Comparison of ENCODE assay signal across 8 cellular contexts in the genomic region with DNA sequence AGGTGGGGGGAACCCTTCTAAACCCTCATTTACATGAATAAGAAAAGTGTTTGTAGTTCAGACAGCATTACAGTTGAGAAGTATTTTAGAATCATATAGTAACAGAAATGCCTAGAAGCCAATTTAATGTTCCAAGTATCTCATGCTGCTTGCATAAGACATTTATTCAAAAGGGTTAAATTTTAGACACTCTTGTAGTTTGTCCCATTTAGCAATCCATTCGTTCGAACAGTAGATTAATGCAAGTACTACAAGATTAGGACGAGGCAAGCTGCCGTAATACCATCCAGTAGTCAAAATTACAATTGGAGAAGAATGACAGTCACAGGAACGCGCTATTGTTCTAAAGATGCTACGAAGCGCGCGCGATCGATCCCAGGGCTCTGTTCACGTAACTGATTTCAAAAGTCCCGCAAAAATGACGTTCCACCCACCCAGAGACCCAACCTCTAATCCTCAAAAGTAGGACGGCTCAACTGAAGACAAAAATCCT. TPM values are rescaled to one million over a fixed set of nuclear protein-coding genes. Genes with fewer than 3 reads are reported as not detected.
DNase-seq lines count a peak whose midpoint lies in the region; ATAC-seq, FAIRE-seq and TF ChIP-seq lines count a peak whose summit lies in the region.

No MANE protein-coding gene starts in this region.

- FAIRE-seq in small intestine (lab: Jason Lieb, UNC), result no peak

- H3K27ac ChIP-seq in right cardiac atrium (ENCODE audit: low read length) (peak overlapping the region; percentile 82), small intestine (ENCODE audit: low read depth in 1 of 2, low read length in 1 of 2) (peak overlapping the region; percentile 65 to 90)

- H3K27ac Mint-ChIP-seq in activated T-helper 17 cell treated with anti-CD3 and anti-CD28 coated beads, Interleukin-2, amount 50 U/mL, for 72 hours, result peak overlapping the region; percentile 93

- H3K36me3 ChIP-seq in MG63 (peaks cover 17% of the 10 kb centered on the region), small intestine (ENCODE audit: control insufficient read depth in 2 of 2, insufficient read depth in 2 of 2, low read length in 2 of 2) (no peaks in the 10 kb centered on the region)

- intact Hi-C loops in right cardiac atrium (cut with DNase I), result no loop called here

- H3K36me3 Mint-ChIP-seq in activated T-helper 17 cell treated with anti-CD3 and anti-CD28 coated beads, Interleukin-2, amount 50 U/mL, for 72 hours (ENCODE audit: low read depth), result peaks cover 6% of the 10 kb centered on the region

- H3K9me3 ChIP-seq in MG63 (no peaks in the 10 kb centered on the region), right cardiac atrium (ENCODE audit: control insufficient read depth, low read length) (no peaks in the 10 kb centered on the region), small intestine (ENCODE audit: control insufficient read depth, low read depth) (no peaks in the 10 kb centered on the region)

- ATAC-seq in GM21825 (IDR thresholded peaks at IDR 0.05; ENCODE audit: unreplicated experiment), result peak; percentile 31
- ATAC-seq in activated T-helper 17 cell treated with anti-CD3 and anti-CD28 coated beads, Interleukin-2, amount 50 U/mL, for 72 hours (replicated peaks), result peak; percentile 67
- peak; percentile 50 to 55 for ATAC-seq in right cardiac atrium

- WGBS in right cardiac atrium, result under 1% methylated on average over 16 of the region's 16 CpGs
- 0 to 1% (median 0%) methylated on average over 16 of the region's 16 CpGs for WGBS in small intestine, 3 donors

- H3K9me3 Mint-ChIP-seq in activated T-helper 17 cell treated with anti-CD3 and anti-CD28 coated beads, Interleukin-2, amount 50 U/mL, for 72 hours, result no peaks in the 10 kb centered on the region

- H3K4me3 Mint-ChIP-seq in activated T-helper 17 cell treated with anti-CD3 and anti-CD28 coated beads, Interleukin-2, amount 50 U/mL, for 72 hours, result peak overlapping the region; percentile 91

- no peaks in the 10 kb centered on the region for H3K27me3 ChIP-seq in MG63
- H3K27me3 ChIP-seq in right cardiac atrium (ENCODE audit: control insufficient read depth, insufficient read depth), result no peaks in the 10 kb centered on the region
- no peaks in the 10 kb centered on the region for H3K27me3 ChIP-seq in small intestine (ENCODE audit: control insufficient read depth in 2 of 2, insufficient read depth in 2 of 2, low read length in 2 of 2)

- peaks cover 10% of the 10 kb centered on the region for H3K4me1 Mint-ChIP-seq in activated T-helper 17 cell treated with anti-CD3 and anti-CD28 coated beads, Interleukin-2, amount 50 U/mL, for 72 hours

- H3K27me3 Mint-ChIP-seq in activated T-helper 17 cell treated with anti-CD3 and anti-CD28 coated beads, Interleukin-2, amount 50 U/mL, for 72 hours, result no peaks in the 10 kb centered on the region

- H3K4me1 ChIP-seq in right cardiac atrium (ENCODE audit: control insufficient read depth, insufficient read depth, low read length) (no peaks in the 10 kb centered on the region), small intestine (ENCODE audit: control insufficient read depth in 2 of 2, insufficient read depth in 1 of 2, low read depth in 1 of 2, low read length in 1 of 2) (no peaks in the 10 kb centered on the region)

- no peak for DNase-seq in MG63
- DNase-seq in right cardiac atrium, result no peak
- DNase-seq in small intestine, result no peak
- DNase-seq in kidney tubule cell (ENCODE audit: low spot score), result no peak
- DNase-seq in NCI-H774 (lab: John Stamatoyannopoulos, UW), result no peak

- peak overlapping the region; percentile 74 for H3K4me3 ChIP-seq in GM12875 (ENCODE audit: low read depth, low read length)
- peak overlapping the region; percentile 92 for H3K4me3 ChIP-seq in MG63
- peak overlapping the region; percentile 90 for H3K4me3 ChIP-seq in right cardiac atrium (ENCODE audit: low read length)
- H3K4me3 ChIP-seq in small intestine (ENCODE audit: low read depth in 1 of 2, low read length in 2 of 2), result peak overlapping the region; percentile 81 to 90

- no peak for TF ChIP-seq CTCF in GM12875 (IDR thresholded peaks at IDR 0.05; ENCODE audit: borderline replicate concordance, insufficient read depth, low read depth, low read length)

RNA-seq across cellular contexts. Expression of a gene that starts 1.2 kb away (rescaled TPM):
- 63.8 and 73.3 TPM in 2 replicates for total RNA-seq in MG63 (2014; rRNA removed; shearing (Covaris generic); ENCODE audit: low replicate concordance)
- total RNA-seq in activated T-helper 17 cell treated with anti-CD3 and anti-CD28 coated beads, Interleukin-2, amount 50 U/mL, for 72 hours, result 10 to 100 TPM; 11.8 to 22.0 TPM
- 10 to 100 TPM; 17.9 to 22.8 (median 20.4) TPM for total RNA-seq in right cardiac atrium
- polyA plus RNA-seq in right cardiac atrium, result 12.1 TPM
- polyA plus RNA-seq in small intestine, result 1 to 10 TPM in 2 of 3 donors, under 1 TPM in 1; under 0.01 to 7.6 (median 1.4) TPM

RNA-seq across cellular contexts. Expression of a gene that starts 56.3 kb away (rescaled TPM):
- total RNA-seq in MG63 (2014; rRNA removed; shearing (Covaris generic); ENCODE audit: low replicate concordance), result 5.5 and 7.6 TPM in 2 replicates
- not detected for total RNA-seq in activated T-helper 17 cell treated with anti-CD3 and anti-CD28 coated beads, Interleukin-2, amount 50 U/mL, for 72 hours
- under 1 TPM in 2 of 4 donors, not detected in 2; 0.14 to 0.35 TPM for total RNA-seq in right cardiac atrium
- polyA plus RNA-seq in right cardiac atrium (not detected), small intestine (under 1 TPM in 1 of 3 donors, not detected in 2; 0.04 TPM)
